10 cellular contexts compared by ENCODE assay signal in genomic region chr7:38413784-38414183, GRCh38.
DNase-seq lines count a peak whose midpoint lies in the region; ATAC-seq, FAIRE-seq and TF ChIP-seq lines count a peak whose summit lies in the region.
"Had no signal": no experiment of that assay in that cellular context is flagged by ENCODE, and none has a peak within 500 bp of the region (broad histone marks: within the 10 kb centered on the region; RNA-seq: fewer than 3 reads in every experiment).

No MANE protein-coding gene starts in this region.

- no peaks in the 10 kb centered on the region for H4K20me1 ChIP-seq in K562 (replicated peaks; ENCODE audit: control insufficient read depth, insufficient read depth, low read length)

- no peak overlapping the region for H2AFZ ChIP-seq in K562 (ENCODE audit: low read depth, low read length)

- no peak for TF ChIP-seq RAD21 in K562 (CRISPR knock-in tag; conservative IDR thresholded peaks at IDR 0.05 in 1 of 2, IDR thresholded peaks at IDR 0.05 in 1 of 2)

- 0% methylated on average over 3 of the region's 3 CpGs for WGBS in K562 (ENCODE audit: insufficient coverage, low coverage, missing lambda C conversion rate)
- WGBS in right lobe of liver (ENCODE audit: insufficient coverage, low coverage, low lambda C conversion rate, missing lambda C conversion rate) = 20% methylated on average over 3 of the region's 3 CpGs

- in situ Hi-C loops in K562 (cut with MboI) = loop anchor here (25.0 kb wide), 1 partner anchor 1099 kb away; no protein-coding TSS in a partner anchor

- no peaks in the 10 kb centered on the region for H3K79me2 ChIP-seq in K562 (ENCODE audit: control insufficient read depth, insufficient read depth, low read length)

- POLR2A ChIA-PET in K562 (lab: Yijun Ruan, JAX) = no interaction called here

- no peak overlapping the region for H3K4me3 ChIP-seq in Jurkat, Clone E6-1 (ENCODE audit: low read length)
- no peak overlapping the region for H3K4me3 ChIP-seq in K562
- H3K4me3 ChIP-seq in right lobe of liver = no peak overlapping the region
- no peak overlapping the region for H3K4me3 ChIP-seq in tibial artery
- no peak overlapping the region for H3K4me3 ChIP-seq in coronary artery

- no peaks in the 10 kb centered on the region for H3K27me3 ChIP-seq in K562 (ENCODE audit: control insufficient read depth in 2 of 2, insufficient read depth in 2 of 2, low read length in 2 of 2)
- no peaks in the 10 kb centered on the region for H3K27me3 ChIP-seq in right lobe of liver
- H3K27me3 ChIP-seq in tibial artery = no peaks in the 10 kb centered on the region

- H3K36me3 ChIP-seq in K562 (ENCODE audit: control insufficient read depth, insufficient read depth, low read length) (no peaks in the 10 kb centered on the region), right lobe of liver (no peaks in the 10 kb centered on the region), tibial artery (no peaks in the 10 kb centered on the region)

- intact Hi-C loops in K562 (cut with micrococcal nuclease) (no loop called here), right lobe of liver (cut with DNase I) (no loop called here), tibial artery (cut with DNase I; ENCODE audit: low total_unique reads) (no loop called here)

- TF ChIP-seq CTCF in K562 (IDR thresholded peaks at IDR 0.05 in 2 of 3, conservative IDR thresholded peaks at IDR 0.05 in 1 of 3; ENCODE audit: insufficient read depth in 2 of 3, low read depth in 1 of 3, low read length in 3 of 3) (no peak), right lobe of liver (IDR thresholded peaks at IDR 0.05) (no peak), tibial artery (IDR thresholded peaks at IDR 0.05) (no peak), coronary artery (IDR thresholded peaks at IDR 0.05) (no peak)

- no TSS peak for BruUV-seq in K562 (replicated peaks; lab: Mats Ljungman, UMichigan)

- ATAC-seq in GM18867 (IDR thresholded peaks at IDR 0.05; ENCODE audit: unreplicated experiment) (peak; percentile 90), GM21528 (IDR thresholded peaks at IDR 0.05; ENCODE audit: low FRiP score, unreplicated experiment) (peak; percentile 70), K562 (peak; percentile 80), right lobe of liver (no peak)
- ATAC-seq: SK-N-SH treated with all-trans-retinoic acid at 6 μM for 48 hours had no signal

- H3K9me1 ChIP-seq in K562 (ENCODE audit: control insufficient read depth, insufficient read depth, low read length) = no peaks in the 10 kb centered on the region

- FAIRE-seq in K562 (lab: Jason Lieb, UNC) = peak; percentile 35
- FAIRE-seq: D721Med had no signal

- no peaks in the 10 kb centered on the region for H3K9me3 ChIP-seq in K562 (replicated peaks; ENCODE audit: control insufficient read depth, insufficient read depth, low read depth, low read length)
- no peaks in the 10 kb centered on the region for H3K9me3 ChIP-seq in right lobe of liver
- H3K9me3 ChIP-seq in tibial artery = no peaks in the 10 kb centered on the region

- peaks cover 0 to 2% of the 10 kb centered on the region in 2 experiments; a peak in 1 of 5 replicates for H3K4me1 ChIP-seq in K562 (replicated peaks in 1 of 2; ENCODE audit: control insufficient read depth in 2 of 2, insufficient read depth in 2 of 2, low read length in 2 of 2)
- no peaks in the 10 kb centered on the region for H3K4me1 ChIP-seq in right lobe of liver
- no peaks in the 10 kb centered on the region for H3K4me1 ChIP-seq in tibial artery

- H3K27ac ChIP-seq in K562 (ENCODE audit: extremely low read depth, low read depth, low read length) = no peak overlapping the region
- no peak overlapping the region for H3K27ac ChIP-seq in right lobe of liver
- no peak overlapping the region for H3K27ac ChIP-seq in tibial artery
- no peak overlapping the region for H3K27ac ChIP-seq in coronary artery

- no peak overlapping the region for H3K4me2 ChIP-seq in K562 (ENCODE audit: insufficient read depth, low read length)

- H3K9ac ChIP-seq in K562 (ENCODE audit: insufficient read depth in 1 of 2, low read depth in 2 of 2, low read length in 2 of 2) = no peak overlapping the region

- DNase-seq in Jurkat, Clone E6-1 (ENCODE audit: low read depth, low spot score) = peak; percentile 30
- DNase-seq in K562 (ENCODE audit: extremely low read depth in 1 of 4, low spot score in 3 of 4) (peak in 2 of 4 experiments; percentile 11 to 21), right lobe of liver (no peak), tibial artery (no peak), coronary artery (ENCODE audit: low spot score) (no peak)
- DNase-seq: NCI-H524 treated with DMSO at 0.1 percent for 48 hours had no signal

- TF ChIP-seq POLR2A in K562 (conservative IDR thresholded peaks at IDR 0.05) (no peak), right lobe of liver (IDR thresholded peaks at IDR 0.05) (no peak)

- CTCF ChIA-PET in K562 (lab: Yijun Ruan, JAX; ENCODE audit: low intra/inter-chr PET ratio) = interaction anchor here (0.6 kb wide), 1 partner anchor 1240 kb away, joined by 3 read pairs; no protein-coding TSS in a partner anchor

- TF ChIP-seq EP300 in K562 (IDR thresholded peaks at IDR 0.05; ENCODE audit: low read length) = no peak

TF ChIP-seq in K562, 482 proteins besides CTCF, POLR2A, EP300 and RAD21 (continues in another document):
- peak; percentile 50; the same call in 1 of the 2 replicates for TF ChIP-seq PKNOX1 (IDR thresholded peaks at IDR 0.05)
- no peak for TF ChIP-seq MYBL2 (IDR thresholded peaks at IDR 0.05; ENCODE audit: low read depth)
- TF ChIP-seq MYBL2 (CRISPR knock-in tag; IDR thresholded peaks at IDR 0.05; ENCODE audit: borderline replicate concordance) = no peak
- peak; percentile 80 for TF ChIP-seq GATA2 (CRISPR knock-in tag; IDR thresholded peaks at IDR 0.05)
- no peak for TF ChIP-seq NR2C2 (CRISPR knock-in tag; IDR thresholded peaks at IDR 0.05)
- no peak for TF ChIP-seq NR2C2 (tag; IDR thresholded peaks at IDR 0.05)
- TF ChIP-seq ZNF512 (tag; IDR thresholded peaks at IDR 0.05) = no peak
- TF ChIP-seq TEAD4 (IDR thresholded peaks at IDR 0.05; ENCODE audit: low read length) = peak; percentile 72; the same call in 1 of the 2 replicates
- no peak for TF ChIP-seq TEAD4 (CRISPR knock-in tag; IDR thresholded peaks at IDR 0.05; ENCODE audit: borderline replicate concordance)
- 0 out of 2 replicates have a peak, but pooled peaks have one; percentile 52 for TF ChIP-seq ZEB2 (IDR thresholded peaks at IDR 0.05)
- peak; percentile 76; the same call in 1 of the 2 replicates for TF ChIP-seq SOX6 (IDR thresholded peaks at IDR 0.05)
- TF ChIP-seq TCF7L2 (IDR thresholded peaks at IDR 0.05; ENCODE audit: low read depth, low read length) = no peak
- peak; percentile 98 for TF ChIP-seq SPI1 (IDR thresholded peaks at IDR 0.05; ENCODE audit: borderline replicate concordance, low read depth, low read length)
- 0 out of 2 replicates have a peak, but pooled peaks have one; percentile 14 for TF ChIP-seq CREM (IDR thresholded peaks at IDR 0.05; ENCODE audit: low read depth)
- peak; percentile 66 for TF ChIP-seq BHLHE40 (IDR thresholded peaks at IDR 0.05; ENCODE audit: low read length)
- peak; percentile 19; the same call in 1 of the 2 replicates for TF ChIP-seq CBFA2T3 (IDR thresholded peaks at IDR 0.05)
- 0 out of 4 replicates have a peak, but pooled peaks of 1 of the 2 experiments have one; percentile 28 for TF ChIP-seq RCOR1 (IDR thresholded peaks at IDR 0.05; ENCODE audit: borderline replicate concordance in 1 of 2, low read depth in 2 of 2, low read length in 2 of 2)
- TF ChIP-seq FOXA3 (CRISPR knock-in tag; conservative IDR thresholded peaks at IDR 0.05 in 1 of 2, IDR thresholded peaks at IDR 0.05 in 1 of 2) = peak in 1 of 2 experiments; percentile 54; a peak in 1 of 4 replicates
- no peak for TF ChIP-seq ZNF695 (CRISPR knock-in tag; IDR thresholded peaks at IDR 0.05)
- TF ChIP-seq RNF2 (IDR thresholded peaks at IDR 0.05) = peak; percentile 57; the same call in 1 of the 2 replicates
- TF ChIP-seq ARID1B (IDR thresholded peaks at IDR 0.05) = peak; percentile 67
- peak; percentile 12; the same call in 1 of the 2 replicates for TF ChIP-seq JUND (IDR thresholded peaks at IDR 0.05; ENCODE audit: borderline replicate concordance, low read depth, low read length)
- peak; percentile 50; the same call in 1 of the 3 replicates for TF ChIP-seq JUND (tag; IDR thresholded peaks at IDR 0.05; ENCODE audit: borderline replicate concordance, low read depth, low read length)
- TF ChIP-seq ZNF76 (CRISPR knock-in tag; IDR thresholded peaks at IDR 0.05; ENCODE audit: borderline replicate concordance) = no peak
- no peak for TF ChIP-seq CSDE1 (IDR thresholded peaks at IDR 0.05)
- peak; percentile 94 for TF ChIP-seq MEIS2 (IDR thresholded peaks at IDR 0.05; ENCODE audit: partially characterized antibody)
- TF ChIP-seq ESRRA (IDR thresholded peaks at IDR 0.05; ENCODE audit: borderline replicate concordance, low read depth) = peak; percentile 66

Comparison
In these comparisons a context has a peak if more than half of its experiments do, and no peak if none do; other contexts are left out.
1. ATAC-seq: peak in GM18867 (single experiment), GM21528 (single experiment) and K562 (single experiment); none in right lobe of liver (0 of 4).